Comparison of ENCODE assay signal across 23 cellular contexts in the genomic region with DNA sequence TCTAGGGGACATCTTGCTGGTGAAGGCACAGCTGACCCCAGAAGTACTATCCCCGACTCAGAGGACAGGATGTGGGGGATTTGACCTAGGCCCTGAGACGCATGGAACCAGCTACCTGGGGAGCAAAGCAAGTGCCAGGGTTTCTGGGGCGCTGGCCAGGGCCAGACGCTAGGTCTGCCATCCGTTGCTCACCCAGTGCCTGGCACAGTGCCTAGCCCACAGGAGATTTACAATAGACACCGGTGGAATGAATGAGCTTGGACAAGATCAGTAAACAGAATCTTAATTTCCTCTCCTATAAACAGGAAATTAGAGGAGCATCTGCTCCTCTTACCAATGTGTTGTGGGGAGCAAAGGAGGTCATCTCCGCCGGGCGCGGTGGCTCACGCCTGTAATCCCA. TPM values are rescaled to one million over a fixed set of nuclear protein-coding genes. Genes with fewer than 3 reads are reported as not detected.
"Had no signal": no experiment of that assay in that cellular context is flagged by ENCODE, and none has a peak within 500 bp of the region (broad histone marks: within the 10 kb centered on the region; RNA-seq: fewer than 3 reads in every experiment).

No MANE protein-coding gene starts in this region.

- H3K36me3 ChIP-seq: esophagus squamous epithelium, left lung, pancreas, thyroid gland had no signal

- H3K27me3 ChIP-seq: pancreas had no signal

- H3K27ac ChIP-seq: esophagus squamous epithelium, left lung, pancreas, thyroid gland had no signal

- ATAC-seq: activated CD4-positive, alpha-beta T cell treated with anti-CD3 and anti-CD28 coated beads for 36 hours; activated T-cell treated with anti-CD3 and anti-CD28 coated beads, Interleukin-2, amount 50 U/mL, for 72 hours; left lung; naive thymus-derived CD8-positive, alpha-beta T cell; pancreas; stimulated activated naive B cell treated with anti-CD40 and anti-IgM and Interleukin-4, amounts not matched to agents 10 μg/mL and 1 μg/mL and 100 μg/mL, for 72 hours had no signal

- H3K4me3 ChIP-seq: esophagus squamous epithelium, left lung, pancreas, thyroid gland had no signal

- H3K9me3 ChIP-seq: esophagus squamous epithelium, left lung, pancreas, thyroid gland had no signal

- DNase-seq: activated CD4-positive, alpha-beta memory T cell treated with anti-CD3 and anti-CD28 coated beads, Interleukin-2, amount 10 ng/mL, durations not matched to agents 7 days and 5 days; activated CD4-positive, alpha-beta T cell treated with anti-CD3 and anti-CD28 coated beads for 36 hours; activated gamma-delta T cell; activated T-cell treated with anti-CD3 and anti-CD28 coated beads, Interleukin-2, amount 50 U/mL, for 72 hours; amniotic stem cell; cortex of kidney; effector CD8-positive, alpha-beta T cell; esophagus squamous epithelium; hippocampal formation; left lung; pancreas; retina; stimulated activated CD4-positive, alpha-beta T cell treated with anti-CD3 and anti-CD28 coated beads, Interleukin-4, amount 100 ng/mL, for 1 hour; stimulated activated naive B cell treated with anti-CD40 and anti-IgM and Interleukin-4, amounts not matched to agents 10 μg/mL and 1 μg/mL and 100 μg/mL, for 72 hours; thyroid gland had no signal

RNA-seq across cellular contexts. Expression of a gene that starts 5.0 kb away (rescaled TPM):
- total RNA-seq: activated CD4-positive, alpha-beta memory T cell treated with anti-CD3 and anti-CD28 coated beads, Interleukin-2, amount 10 ng/mL, durations not matched to agents 7 days and 5 days; activated CD4-positive, alpha-beta T cell treated with anti-CD3 and anti-CD28 coated beads for 36 hours; activated T-cell treated with anti-CD3 and anti-CD28 coated beads, Interleukin-2, amount 50 U/mL, for 72 hours; endothelial cell of umbilical vein; fibroblast of villous mesenchyme; glomerular endothelial cell; left lung; mucosa of gallbladder; naive thymus-derived CD8-positive, alpha-beta T cell; skeletal muscle tissue; thyroid gland; urinary bladder had no signal
- polyA plus RNA-seq: keratinocyte; naive thymus-derived CD8-positive, alpha-beta T cell; urinary bladder had no signal
